ENCODE assay signal across 18 cellular contexts in genomic region chr4:65599335-65599734, GRCh38.
A peak's percentile ranks its signal among the peaks of the same experiment; 100 is the strongest.
DNase-seq lines count a peak whose midpoint lies in the region; ATAC-seq, FAIRE-seq and TF ChIP-seq lines count a peak whose summit lies in the region.
"Had no signal": no experiment of that assay in that cellular context is flagged by ENCODE, and none has a peak within 500 bp of the region (broad histone marks: within the 10 kb centered on the region; RNA-seq: fewer than 3 reads in every experiment).

No MANE protein-coding gene starts in this region.

- H3K4me1 ChIP-seq in IMR-90 (ENCODE audit: control insufficient read depth, insufficient read depth, low read length) (no peaks in the 10 kb centered on the region), hepatocyte (ENCODE audit: insufficient read depth) (no peaks in the 10 kb centered on the region), kidney (ENCODE audit: control insufficient read depth in 1 of 2, insufficient read depth in 1 of 2, low read depth in 1 of 2, low read length in 2 of 2) (no peaks in the 10 kb centered on the region)
- H3K4me1 ChIP-seq: Caco-2 had no signal

- TF ChIP-seq POLR2A in IMR-90 (IDR thresholded peaks at IDR 0.05; ENCODE audit: low read depth, low read length) = no peak

- no peak for TF ChIP-seq RAD21 in IMR-90 (IDR thresholded peaks at IDR 0.05; ENCODE audit: low read length)

- no peak for TF ChIP-seq CTCF in AG10803 (conservative IDR thresholded peaks at IDR 0.05; ENCODE audit: low read length)
- TF ChIP-seq CTCF in IMR-90 (conservative IDR thresholded peaks at IDR 0.05; ENCODE audit: low read depth, low read length) = no peak
- no peak for TF ChIP-seq CTCF in astrocyte of the spinal cord (IDR thresholded peaks at IDR 0.05; ENCODE audit: low read depth, low read length)
- no peak for TF ChIP-seq CTCF in fibroblast of the aortic adventitia (IDR thresholded peaks at IDR 0.05; ENCODE audit: insufficient read depth, low read length)
- TF ChIP-seq CTCF in glutamatergic neuron (IDR thresholded peaks at IDR 0.05; ENCODE audit: partially characterized antibody, unreplicated experiment) = no peak
- no peak for TF ChIP-seq CTCF in hepatocyte (IDR thresholded peaks at IDR 0.05; ENCODE audit: poor library complexity)
- no peak for TF ChIP-seq CTCF in kidney (IDR thresholded peaks at IDR 0.05; ENCODE audit: borderline replicate concordance, extremely low read depth, insufficient read depth)

- no peak overlapping the region for H3K18ac ChIP-seq in IMR-90 (ENCODE audit: low read depth, low read length)

- H2AFZ ChIP-seq in IMR-90 (replicated peaks; ENCODE audit: low read length, poor library complexity) (no peak overlapping the region), hepatocyte (no peak overlapping the region)

- H3K9me3 ChIP-seq in IMR-90 (ENCODE audit: control insufficient read depth, insufficient read depth, low read length) (peaks cover 2% of the 10 kb centered on the region; the same call in 1 of the 2 replicates), hepatocyte (ENCODE audit: low read depth) (no peaks in the 10 kb centered on the region), kidney (ENCODE audit: control insufficient read depth in 1 of 2, low read length in 2 of 2) (no peaks in the 10 kb centered on the region)
- H3K9me3 ChIP-seq: Caco-2 had no signal

- H4K20me1 ChIP-seq in IMR-90 (ENCODE audit: insufficient read depth, low read length) (no peaks in the 10 kb centered on the region), hepatocyte (ENCODE audit: insufficient read depth, poor library complexity, severe bottlenecking) (no peaks in the 10 kb centered on the region)

- H3K4me2 ChIP-seq in IMR-90 (ENCODE audit: low read depth, low read length) = no peak overlapping the region
- H3K4me2 ChIP-seq in hepatocyte = no peak overlapping the region

- H4K5ac ChIP-seq in IMR-90 (ENCODE audit: low read depth, low read length) = no peak overlapping the region

- no TSS peak for BruUV-seq in IMR-90 (replicated peaks; lab: Mats Ljungman, UMichigan)

- H3K4me3 Mint-ChIP-seq in glutamatergic neuron (ENCODE audit: unreplicated experiment) = no peak overlapping the region
- H3K4me3 Mint-ChIP-seq: HFFc6 had no signal

- in situ Hi-C loops in IMR-90 (cut with MboI; ENCODE audit: low sequenced_read_pairs) (no loop called here), astrocyte of the spinal cord (cut with HindIII; ENCODE audit: low sequenced_read_pairs) (no loop called here)

- H3K9me3 Mint-ChIP-seq in glutamatergic neuron (ENCODE audit: unreplicated experiment) = peaks cover 3% of the 10 kb centered on the region

- POLR2A ChIA-PET in IMR-90 (lab: Charles Lee; ENCODE audit: unreplicated experiment) = no interaction called here

- H3K36me3 ChIP-seq in IMR-90 (ENCODE audit: control insufficient read depth, insufficient read depth, low read length) (no peaks in the 10 kb centered on the region), hepatocyte (replicated peaks; ENCODE audit: insufficient read depth, low read depth) (no peaks in the 10 kb centered on the region), kidney (ENCODE audit: control insufficient read depth in 1 of 2, insufficient read depth in 2 of 2, low read length in 2 of 2) (no peaks in the 10 kb centered on the region)

- no peaks in the 10 kb centered on the region for H3K79me2 ChIP-seq in hepatocyte

- H3K14ac ChIP-seq in IMR-90 (replicated peaks; ENCODE audit: low read depth, low read length) = no peak overlapping the region

- no peaks in the 10 kb centered on the region for H3K27me3 Mint-ChIP-seq in glutamatergic neuron (ENCODE audit: unreplicated experiment)

- WGBS in IMR-90 (ENCODE audit: extremely low coverage in 2 of 2, insufficient read length in 1 of 2), 2 experiments = no CpG with 5 or more reads among the region's 2 CpGs
- WGBS in hepatocyte (ENCODE audit: low lambda C conversion rate, missing lambda C conversion rate) = 92% methylated on average over 2 of the region's 2 CpGs

- H2BK15ac ChIP-seq in IMR-90 (ENCODE audit: low read depth, low read length) = no peak overlapping the region

- intact Hi-C loops in IMR-90 (cut with micrococcal nuclease) (no loop called here), kidney (cut with DNase I) (no loop called here)

- no peaks in the 10 kb centered on the region for H3K27me3 ChIP-seq in IMR-90 (ENCODE audit: control insufficient read depth, insufficient read depth, low read length)
- H3K27me3 ChIP-seq in hepatocyte = no peaks in the 10 kb centered on the region

- no peak overlapping the region for H2BK20ac ChIP-seq in IMR-90 (ENCODE audit: low read depth, low read length)

- no peak overlapping the region for H3K27ac Mint-ChIP-seq in glutamatergic neuron (ENCODE audit: unreplicated experiment)
- H3K27ac Mint-ChIP-seq: HFFc6 had no signal

- H2AK5ac ChIP-seq in IMR-90 (ENCODE audit: low read depth, low read length) = no peak overlapping the region

- H3K9me1 ChIP-seq in IMR-90 (ENCODE audit: insufficient read depth, low read length) = no peaks in the 10 kb centered on the region

- DNase-seq in AG10803 (ENCODE audit: low read depth) (peak; percentile 10), IMR-90 (peak; percentile 5), astrocyte of the spinal cord (ENCODE audit: low read depth, low spot score) (peak; percentile 50), fibroblast of the aortic adventitia (ENCODE audit: low read depth) (peak; percentile 36), dermis blood vessel endothelial cell (no peak), glutamatergic neuron (no peak), hepatocyte (ENCODE audit: low spot score) (no peak), kidney (no peak)
- DNase-seq: AML-193, Caco-2, DMS79, GF-D8, GOT3, HFFc6, Karpas-422, NCI-H187 treated with DMSO at 0.1 percent for 48 hours, NCI-H446 treated with DMSO at 0.1 percent for 48 hours had no signal

- H3K4me3 ChIP-seq in AG10803 (ENCODE audit: low read length) (no peak overlapping the region), IMR-90 (ENCODE audit: insufficient read depth, low read depth, low read length) (no peak overlapping the region), astrocyte of the spinal cord (ENCODE audit: low read depth, low read length) (no peak overlapping the region), fibroblast of the aortic adventitia (ENCODE audit: low read depth, low read length) (no peak overlapping the region), hepatocyte (no peak overlapping the region), kidney (ENCODE audit: low read length in 2 of 2) (no peak overlapping the region)

- H3K9ac ChIP-seq in IMR-90 (ENCODE audit: low read depth, low read length) (no peak overlapping the region), kidney (ENCODE audit: low read length in 2 of 2) (no peak overlapping the region)

- no peak for ATAC-seq in IMR-90 (ENCODE audit: low read depth)
- ATAC-seq: HepG2 had no signal

- H3K4me1 Mint-ChIP-seq in glutamatergic neuron (ENCODE audit: low read depth, unreplicated experiment) = no peaks in the 10 kb centered on the region

- H3K23ac ChIP-seq in IMR-90 (ENCODE audit: low read depth, low read length) = no peak overlapping the region

- H3K79me1 ChIP-seq in IMR-90 (ENCODE audit: low read depth in 1 of 2, low read length in 2 of 2) = no peaks in the 10 kb centered on the region

- H2AK9ac ChIP-seq in IMR-90 (replicated peaks; ENCODE audit: low read depth, low read length, poor library complexity) = no peak overlapping the region

- CTCF ChIA-PET in IMR-90 (lab: Yijun Ruan, JAX) = no interaction called here

- H4K91ac ChIP-seq in IMR-90 (ENCODE audit: insufficient read depth, low read depth, low read length) = no peak overlapping the region

- H4K8ac ChIP-seq in IMR-90 (ENCODE audit: low read depth in 2 of 2, low read length in 2 of 2) = no peak overlapping the region

- H3K4ac ChIP-seq in IMR-90 (ENCODE audit: low read depth, low read length) = no peak overlapping the region

- no peaks in the 10 kb centered on the region for H3K9me2 ChIP-seq in hepatocyte (replicated peaks; ENCODE audit: insufficient read depth)

- H3K36me3 Mint-ChIP-seq in glutamatergic neuron (ENCODE audit: unreplicated experiment) = no peaks in the 10 kb centered on the region

- H2BK5ac ChIP-seq in IMR-90 (ENCODE audit: low read depth, low read length, poor library complexity, severe bottlenecking) = no peak overlapping the region

- no peak overlapping the region for H3K56ac ChIP-seq in IMR-90 (ENCODE audit: extremely low read depth, insufficient read depth, low read length)

- FAIRE-seq in kidney (lab: Jason Lieb, UNC) = no peak
- FAIRE-seq: HepG2 had no signal

- H3K27ac ChIP-seq in IMR-90 (ENCODE audit: insufficient read depth, low read length) (no peak overlapping the region), hepatocyte (no peak overlapping the region), kidney (ENCODE audit: low read depth in 2 of 2, low read length in 2 of 2) (no peak overlapping the region)

- H2BK120ac ChIP-seq in IMR-90 (ENCODE audit: low read depth, low read length) = no peak overlapping the region

- dilution Hi-C loops in IMR-90 (cut with HindIII; ENCODE audit: low sequenced_read_pairs, unreplicated experiment) = no loop called here

TF ChIP-seq in IMR-90, 13 proteins besides CTCF, POLR2A, EP300 and RAD21 (continues in another document):
- no peak for TF ChIP-seq RCOR1 (IDR thresholded peaks at IDR 0.05; ENCODE audit: insufficient replicate concordance, low read length)
- no peak for TF ChIP-seq NFE2L2 (IDR thresholded peaks at IDR 0.05; ENCODE audit: low read depth, low read length)
- no peak for TF ChIP-seq MAFK (IDR thresholded peaks at IDR 0.05; ENCODE audit: low read depth, low read length)
- no peak for TF ChIP-seq SMC3 (IDR thresholded peaks at IDR 0.05; ENCODE audit: low read depth, low read length)
- TF ChIP-seq ELK1 (IDR thresholded peaks at IDR 0.05; ENCODE audit: borderline replicate concordance, low read depth, low read length) = no peak
- no peak for TF ChIP-seq CEBPB (IDR thresholded peaks at IDR 0.05; ENCODE audit: low read depth, low read length)
- no peak for TF ChIP-seq BHLHE40 (IDR thresholded peaks at IDR 0.05; ENCODE audit: low read depth, low read length)
- TF ChIP-seq MXI1 (IDR thresholded peaks at IDR 0.05; ENCODE audit: borderline replicate concordance, low read depth, low read length) = no peak

Comparison
In these comparisons a context has a peak if more than half of its experiments do, and no peak if none do; other contexts are left out.
1. DNase-seq: peak in AG10803 (single experiment), IMR-90 (single experiment), astrocyte of the spinal cord (single experiment) and fibroblast of the aortic adventitia (single experiment); none in dermis blood vessel endothelial cell (single experiment), glutamatergic neuron (single experiment), hepatocyte (single experiment) and kidney (single experiment).